In genomic region chr7:33185786-33186185, GRCh38 we compare ENCODE assay signal across 2 cellular contexts.
TF ChIP-seq lines count a peak whose summit lies in the region.

No MANE protein-coding gene starts in this region.

TF ChIP-seq in IMR-90, 13 proteins besides CTCF, POLR2A, EP300 and RAD21 (continued from another document):
- TF ChIP-seq MXI1 (IDR thresholded peaks at IDR 0.05; ENCODE audit: borderline replicate concordance, low read depth, low read length), result no peak

TF ChIP-seq in neural cell, 6 proteins besides CTCF, POLR2A, EP300 and RAD21 (continued from another document):
- TF ChIP-seq REST (IDR thresholded peaks at IDR 0.05; ENCODE audit: borderline replicate concordance), result no peak
- no peak for TF ChIP-seq TAF1 (IDR thresholded peaks at IDR 0.05; ENCODE audit: low read depth)
- TF ChIP-seq SMC3 (conservative IDR thresholded peaks at IDR 0.05; ENCODE audit: poor library complexity), result peak; percentile 82
- TF ChIP-seq EZH2 (IDR thresholded peaks at IDR 0.05; ENCODE audit: borderline replicate concordance, insufficient read depth, low read length, poor library complexity, severe bottlenecking), result no peak
